ENCODE assay signal across 21 cellular contexts in genomic region chr5:76479973-76480667, GRCh38.
A peak's percentile ranks its signal among the peaks of the same experiment; 100 is the strongest.
DNase-seq lines count a peak whose midpoint lies in the region; ATAC-seq and TF ChIP-seq lines count a peak whose summit lies in the region.
"Had no signal": no experiment of that assay in that cellular context is flagged by ENCODE, and none has a peak within 500 bp of the region (broad histone marks: within the 10 kb centered on the region; RNA-seq: fewer than 3 reads in every experiment).

No MANE protein-coding gene starts in this region.

- H3K27ac ChIP-seq in BLaER1 (no peak overlapping the region), mucosa of rectum (ENCODE audit: low read depth in 2 of 2, low read length in 2 of 2) (peak overlapping the region; percentile 95 to 99)
- H3K27ac ChIP-seq: coronary artery, esophagus muscularis mucosa, heart left ventricle had no signal

- H3K36me3 Mint-ChIP-seq in brain (no peaks in the 10 kb centered on the region), type B pancreatic cell (no peaks in the 10 kb centered on the region)

- H4K20me1 ChIP-seq in BLaER1: peaks cover 59% of the 10 kb centered on the region

- no peaks in the 10 kb centered on the region for H3K9me3 Mint-ChIP-seq in brain
- H3K9me3 Mint-ChIP-seq in type B pancreatic cell: no peaks in the 10 kb centered on the region
- H3K9me3 Mint-ChIP-seq: activated CD4-positive, alpha-beta T cell treated with anti-CD3 and anti-CD28 coated beads, Interleukin-2, amount 10 ng/mL, durations not matched to agents 24 days and 14 days; activated T-cell treated with anti-CD3 and anti-CD28 coated beads, Interleukin-2, amount 50 U/mL, for 4 hours; HFFc6; neural crest cell had no signal

- H3K27ac Mint-ChIP-seq in brain (peak overlapping the region in 4 of 5 experiments; percentile 8 to 94 (median 38)), type B pancreatic cell (no peak overlapping the region)
- H3K27ac Mint-ChIP-seq: activated CD4-positive, alpha-beta T cell treated with anti-CD3 and anti-CD28 coated beads, Interleukin-2, amount 10 ng/mL, durations not matched to agents 24 days and 14 days; HFFc6 had no signal

- H3K9ac ChIP-seq in BLaER1 (no peak overlapping the region), mucosa of rectum (ENCODE audit: low read depth in 1 of 2, low read length in 2 of 2) (peak overlapping the region; percentile 61 to 73)

- H3K4me1 Mint-ChIP-seq in brain (peaks cover 48% of the 10 kb centered on the region), type B pancreatic cell (ENCODE audit: unreplicated experiment) (peaks cover 34% of the 10 kb centered on the region)

- H3K4me3 Mint-ChIP-seq in brain (peak overlapping the region in 1 of 5 experiments; percentile 30), type B pancreatic cell (no peak overlapping the region)
- H3K4me3 Mint-ChIP-seq: activated CD4-positive, alpha-beta T cell treated with anti-CD3 and anti-CD28 coated beads, Interleukin-2, amount 10 ng/mL, durations not matched to agents 24 days and 14 days; activated T-cell treated with anti-CD3 and anti-CD28 coated beads, Interleukin-2, amount 50 U/mL, for 4 hours; HFFc6; neural crest cell had no signal

- ATAC-seq in GM18502 (IDR thresholded peaks at IDR 0.05; ENCODE audit: poor library complexity, unreplicated experiment): no peak
- no peak for ATAC-seq in GM21619 (IDR thresholded peaks at IDR 0.05; ENCODE audit: unreplicated experiment)
- ATAC-seq: activated T-cell treated with anti-CD3 and anti-CD28 coated beads, Interleukin-2, amount 50 U/mL, for 4 hours; heart left ventricle had no signal

- H3K27me3 ChIP-seq in BLaER1 (no peaks in the 10 kb centered on the region), mucosa of rectum (ENCODE audit: control insufficient read depth in 2 of 2, insufficient read depth in 2 of 2, low read length in 2 of 2) (no peaks in the 10 kb centered on the region)
- H3K27me3 ChIP-seq: esophagus muscularis mucosa, heart left ventricle had no signal

- H3K4me3 ChIP-seq in BLaER1 (no peak overlapping the region), mucosa of rectum (ENCODE audit: low read length in 2 of 2) (no peak overlapping the region)
- H3K4me3 ChIP-seq: coronary artery, esophagus muscularis mucosa, heart left ventricle had no signal

- peak overlapping the region; percentile 30; the same call in 1 of the 2 replicates for H3K4me2 ChIP-seq in BLaER1

- H3K4me1 ChIP-seq in BLaER1 (peaks cover 13% of the 10 kb centered on the region), mucosa of rectum (ENCODE audit: control insufficient read depth in 2 of 2, insufficient read depth in 2 of 2, low read length in 2 of 2) (peaks cover 43 to 76% of the 10 kb centered on the region in 2 donors)
- H3K4me1 ChIP-seq: esophagus muscularis mucosa had no signal

- DNase-seq in LoVo (ENCODE audit: low spot score): peak; percentile 73
- DNase-seq in type B pancreatic cell (ENCODE audit: extremely low spot score, unreplicated experiment): no peak
- no peak for DNase-seq in DMS114 treated with DMSO at 0.1 percent for 48 hours (lab: John Stamatoyannopoulos, UW; ENCODE audit: unreplicated experiment)
- DNase-seq: activated CD4-positive, alpha-beta T cell treated with anti-CD3 and anti-CD28 coated beads, Interleukin-2, amount 10 ng/mL, durations not matched to agents 24 days and 14 days; activated T-cell treated with anti-CD3 and anti-CD28 coated beads, Interleukin-2, amount 50 U/mL, for 4 hours; DMS53; heart left ventricle; HFFc6; kidney glomerular epithelial cell; NCI-H2081; NCI-H82; stimulated activated naive CD4-positive, alpha-beta T cell; T-helper 2 cell had no signal

- peaks cover 25% of the 10 kb centered on the region for H3K36me3 ChIP-seq in BLaER1
- no peaks in the 10 kb centered on the region for H3K36me3 ChIP-seq in mucosa of rectum (ENCODE audit: control insufficient read depth in 2 of 2, insufficient read depth in 2 of 2, low read length in 2 of 2)
- H3K36me3 ChIP-seq: esophagus muscularis mucosa, heart left ventricle had no signal

- H3K27me3 Mint-ChIP-seq in brain (peaks cover 3% of the 10 kb centered on the region), type B pancreatic cell (no peaks in the 10 kb centered on the region)
- H3K27me3 Mint-ChIP-seq: activated CD4-positive, alpha-beta T cell treated with anti-CD3 and anti-CD28 coated beads, Interleukin-2, amount 10 ng/mL, durations not matched to agents 24 days and 14 days had no signal

- H3K9me3 ChIP-seq in BLaER1: no peaks in the 10 kb centered on the region
- no peaks in the 10 kb centered on the region for H3K9me3 ChIP-seq in mucosa of rectum (ENCODE audit: control insufficient read depth in 2 of 2, low read length in 2 of 2)
- H3K9me3 ChIP-seq: esophagus muscularis mucosa, heart left ventricle had no signal

- TF ChIP-seq CTCF in brain (conservative IDR thresholded peaks at IDR 0.05) (no peak), type B pancreatic cell (conservative IDR thresholded peaks at IDR 0.05) (no peak)
